In the genomic region with DNA sequence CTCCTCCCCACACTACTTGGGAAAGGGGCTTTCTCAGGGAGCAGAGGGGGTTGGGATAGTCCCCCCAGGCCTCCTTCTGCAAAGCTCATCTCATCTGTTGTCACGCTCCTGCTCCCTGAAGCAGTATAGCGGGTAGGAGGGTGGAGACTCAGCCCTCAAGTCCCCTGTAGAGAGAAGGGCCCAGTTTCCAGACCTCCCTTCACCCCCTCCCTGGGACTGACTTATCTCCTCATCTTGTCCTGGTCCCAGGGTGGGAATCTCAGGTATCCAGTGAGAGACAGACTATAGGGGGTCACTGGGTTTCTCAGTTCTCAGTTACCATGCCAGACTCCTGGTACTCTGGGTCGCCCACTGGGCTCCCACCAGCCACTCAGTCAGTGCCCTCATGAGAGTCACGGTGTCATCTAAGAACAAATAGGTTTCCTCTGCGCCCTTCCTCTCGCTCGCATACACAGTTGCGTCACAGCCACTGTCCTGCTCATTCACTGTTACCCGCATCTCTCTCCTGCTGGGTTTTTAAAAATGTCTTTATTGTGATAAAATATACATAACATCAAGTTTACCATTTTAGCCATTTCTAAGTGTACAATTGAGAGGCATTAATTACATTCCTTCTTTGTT, we compare ENCODE assay signal across 12 cellular contexts. TPM values are rescaled to one million over a fixed set of nuclear protein-coding genes. Genes with fewer than 3 reads are reported as not detected.
DNase-seq lines count a peak whose midpoint lies in the region; ATAC-seq and TF ChIP-seq lines count a peak whose summit lies in the region.
"Had no signal": no experiment of that assay in that cellular context is flagged by ENCODE, and none has a peak within 500 bp of the region (broad histone marks: within the 10 kb centered on the region; RNA-seq: fewer than 3 reads in every experiment).

No MANE protein-coding gene starts in this region.

- CTCF ChIA-PET in HEK293T (lab: Yijun Ruan, JAX) = interaction anchor here (1.5 kb wide), 1 partner anchor 30 kb away, joined by 3 read pairs; no protein-coding TSS in a partner anchor

- DNase-seq in GM23338 (ENCODE audit: low spot score) (no peak), NOMO-1 treated with DMSO at 0.1 percent for 48 hours (lab: John Stamatoyannopoulos, UW; ENCODE audit: unreplicated experiment) (peak; percentile 57), esophagus squamous epithelium (lab: John Stamatoyannopoulos, UW) (no peak), sigmoid colon (peak; percentile 83), left lobe of liver (ENCODE audit: low spot score) (no peak), HEK293T (ENCODE audit: extremely low spot score) (no peak), left colon (no peak)
- DNase-seq: adrenal gland, NCI-H1436, T1000 had no signal

- H3K27me3 ChIP-seq in GM23338 (ENCODE audit: insufficient read depth) (no peaks in the 10 kb centered on the region), esophagus squamous epithelium (peaks cover 0 to 15% (median 0%) of the 10 kb centered on the region in 4 donors), sigmoid colon (no peaks in the 10 kb centered on the region)
- H3K27me3 ChIP-seq: adrenal gland had no signal

- peak overlapping the region; percentile 40; the same call in 1 of the 2 replicates for H3K4me3 ChIP-seq in GM23338
- H3K4me3 ChIP-seq in esophagus squamous epithelium = peak overlapping the region in 1 of 4 donors; percentile 21
- peak overlapping the region; percentile 1 to 99 (median 98) for H3K4me3 ChIP-seq in sigmoid colon
- H3K4me3 ChIP-seq: adrenal gland, GM12878 had no signal

- H4K20me1 ChIP-seq in GM23338 (replicated peaks; ENCODE audit: insufficient read depth) = peaks cover 11% of the 10 kb centered on the region; the same call in 1 of the 2 replicates

- WGBS in esophagus squamous epithelium, 2 donors = 67 to 75% methylated on average over 8 to 9 of the region's 9 CpGs
- WGBS in sigmoid colon, 2 donors = 79 to 82% methylated on average over 9 of the region's 9 CpGs

- peak overlapping the region; percentile 98 for H3K4me2 ChIP-seq in GM23338

- H3K27ac ChIP-seq in GM23338 (ENCODE audit: low read depth) (no peak overlapping the region), esophagus squamous epithelium (peak overlapping the region; percentile 95 to 99 (median 98)), sigmoid colon (peak overlapping the region; percentile 100)

- TF ChIP-seq EP300 in sigmoid colon (IDR thresholded peaks at IDR 0.05) = no peak

- POLR2A ChIA-PET in HEK293T (lab: Yijun Ruan, JAX) = interaction anchor here (0.9 to 1.0 kb wide), 2 partner anchors 21 to 24 kb away, joined by 3 to 5 read pairs; a partner anchor contains a TSS

- intact Hi-C loops in esophagus squamous epithelium (cut with DNase I) = no loop called here
- intact Hi-C loops in sigmoid colon (cut with DNase I) = no loop called here
- intact Hi-C loops in left colon (cut with DNase I, micrococcal nuclease) = no loop called here

- H3K4me1 Mint-ChIP-seq in GM23338 = peaks cover 65% of the 10 kb centered on the region

- H3K9me3 ChIP-seq in esophagus squamous epithelium = no peaks in the 10 kb centered on the region
- H3K9me3 ChIP-seq in sigmoid colon = no peaks in the 10 kb centered on the region
- H3K9me3 ChIP-seq: adrenal gland had no signal

- H3K79me2 ChIP-seq in GM23338 (replicated peaks; ENCODE audit: insufficient read depth) = peaks cover 68% of the 10 kb centered on the region

- TF ChIP-seq CTCF in GM23338 (conservative IDR thresholded peaks at IDR 0.05; ENCODE audit: low read depth in 2 of 2) = no peak
- no peak for TF ChIP-seq CTCF in esophagus squamous epithelium (IDR thresholded peaks at IDR 0.05)
- no peak for TF ChIP-seq CTCF in sigmoid colon (IDR thresholded peaks at IDR 0.05)

- H3K9me2 ChIP-seq in GM23338 (ENCODE audit: insufficient read depth) = no peaks in the 10 kb centered on the region

- H3K9me3 Mint-ChIP-seq in GM23338 = no peaks in the 10 kb centered on the region

- TF ChIP-seq POLR2A in esophagus squamous epithelium (IDR thresholded peaks at IDR 0.05) = no peak
- TF ChIP-seq POLR2A in sigmoid colon (IDR thresholded peaks at IDR 0.05) = peak in 1 of 2 donors; percentile 10

- H3K36me3 ChIP-seq in GM23338 (ENCODE audit: insufficient read depth) = no peaks in the 10 kb centered on the region
- peaks cover 0 to 4% (median 0%) of the 10 kb centered on the region in 3 donors for H3K36me3 ChIP-seq in esophagus squamous epithelium
- no peaks in the 10 kb centered on the region for H3K36me3 ChIP-seq in sigmoid colon
- H3K36me3 ChIP-seq: adrenal gland had no signal

- no peak overlapping the region for H2AFZ ChIP-seq in GM23338

- H3K27me3 Mint-ChIP-seq in GM23338 (ENCODE audit: insufficient read depth, low read depth, poor library complexity) = peaks cover 40% of the 10 kb centered on the region

- peak overlapping the region; percentile 36 for H3K4me3 Mint-ChIP-seq in GM23338

- H3K27ac Mint-ChIP-seq in GM23338 = 0 out of 2 replicates have a peak overlapping the region, but pooled peaks have one; percentile 48

- ATAC-seq in GM23338 (no peak), left lobe of liver (no peak), GM19351 (IDR thresholded peaks at IDR 0.05; ENCODE audit: unreplicated experiment) (no peak), left colon (no peak)
- ATAC-seq: GM12878 had no signal

- H3F3A ChIP-seq in GM23338 (replicated peaks; ENCODE audit: low read depth) = peaks cover 17% of the 10 kb centered on the region; the same call in 1 of the 2 replicates

- H3K4me1 ChIP-seq in GM23338 (ENCODE audit: insufficient read depth) (peaks cover 81% of the 10 kb centered on the region), esophagus squamous epithelium (peaks cover 65 to 89% (median 65%) of the 10 kb centered on the region in 3 donors), sigmoid colon (peaks cover 0 to 88% (median 78%) of the 10 kb centered on the region in 4 donors)

- no peaks in the 10 kb centered on the region; the same call in 2 of the 3 replicates for H3K36me3 Mint-ChIP-seq in GM23338 (ENCODE audit: low read depth)

TF ChIP-seq in GM23338, 12 proteins besides CTCF, POLR2A, EP300 and RAD21 (continues in another document):
- TF ChIP-seq EZH2phosphoT487 (IDR thresholded peaks at IDR 0.05; ENCODE audit: unreplicated experiment) = no peak

TF ChIP-seq in HEK293T, 16 proteins besides CTCF, POLR2A, EP300 and RAD21:
- no peak for TF ChIP-seq ARNT (IDR thresholded peaks at IDR 0.05)
- TF ChIP-seq TARDBP (IDR thresholded peaks at IDR 0.05) = no peak
- TF ChIP-seq BHLHE40 (IDR thresholded peaks at IDR 0.05; ENCODE audit: borderline replicate concordance) = no peak
- no peak for TF ChIP-seq NFRKB (IDR thresholded peaks at IDR 0.05)
- TF ChIP-seq ELF4 (IDR thresholded peaks at IDR 0.05) = no peak
- TF ChIP-seq LEF1 (IDR thresholded peaks at IDR 0.05; ENCODE audit: borderline replicate concordance) = no peak
- TF ChIP-seq FOXM1 (IDR thresholded peaks at IDR 0.05; ENCODE audit: borderline replicate concordance) = no peak
- no peak for TF ChIP-seq SP1 (IDR thresholded peaks at IDR 0.05)
- TF ChIP-seq HDGF (IDR thresholded peaks at IDR 0.05; ENCODE audit: borderline replicate concordance) = no peak
- TF ChIP-seq CTBP1 (IDR thresholded peaks at IDR 0.05; ENCODE audit: borderline replicate concordance) = no peak
- TF ChIP-seq FOXA1 (IDR thresholded peaks at IDR 0.05) = no peak

RNA-seq across cellular contexts. Expression of a gene that starts 4.1 kb away (rescaled TPM):
- 26.5 and 26.7 TPM in 2 replicates for total RNA-seq in GM23338 (2014; rRNA removed; shearing (Covaris generic))
- polyA plus RNA-seq in GM23338 (2016; fragmentation: Nextera tagmentation; extraction: Ambion mirVana) = 15.0 and 15.6 TPM in 2 replicates
- total RNA-seq in esophagus squamous epithelium = 10 to 100 TPM; 13.7 to 33.5 (median 29.3) TPM
- 10 to 100 TPM; 50.4 to 95.8 (median 74.8) TPM for total RNA-seq in sigmoid colon
- 10 to 100 TPM; 14.4 to 25.2 (median 14.6) TPM for polyA plus RNA-seq in sigmoid colon
- 6.3 TPM for total RNA-seq in left lobe of liver
- 10 to 100 TPM; 25.5 to 32.1 TPM for total RNA-seq in left colon

RNA-seq across cellular contexts. Expression of a gene that starts 19.9 kb away (rescaled TPM):
- 1.3 and 3.0 TPM in 2 replicates for total RNA-seq in GM23338 (2014; rRNA removed; shearing (Covaris generic))
- polyA plus RNA-seq in GM23338 (2016; fragmentation: Nextera tagmentation; extraction: Ambion mirVana) (3.8 and 7.1 TPM in 2 replicates), sigmoid colon (not detected)
- total RNA-seq in esophagus squamous epithelium (not detected), sigmoid colon (not detected), left lobe of liver (not detected), left colon (not detected)
- total RNA-seq: adrenal gland, GM12878 had no signal
- polyA plus RNA-seq: GM12878 had no signal

RNA-seq across cellular contexts. Expression of a gene that starts 24.6 kb away (rescaled TPM):
- total RNA-seq in GM23338 (2014; rRNA removed; shearing (Covaris generic)) = 1,297 and 1,329 TPM in 2 replicates
- polyA plus RNA-seq in GM23338 (2016; fragmentation: Nextera tagmentation; extraction: Ambion mirVana) = 686 and 730 TPM in 2 replicates
- 1,000 to 10,000 TPM; 1,152 to 2,101 (median 1,461) TPM for total RNA-seq in esophagus squamous epithelium
- 1,000 to 10,000 TPM; 1,381 to 2,837 (median 2,184) TPM for total RNA-seq in sigmoid colon
- 1,000 to 10,000 TPM; 1,931 to 3,217 (median 2,051) TPM for polyA plus RNA-seq in sigmoid colon
- 411 TPM for total RNA-seq in left lobe of liver
- total RNA-seq in left colon = 100 to 1,000 TPM; 901 to 914 TPM

RNA-seq across cellular contexts. Expression of a gene that starts 40.6 kb away (rescaled TPM):
- 18.5 and 25.5 TPM in 2 replicates for total RNA-seq in GM23338 (2014; rRNA removed; shearing (Covaris generic))
- 5.4 and 6.5 TPM in 2 replicates for polyA plus RNA-seq in GM23338 (2016; fragmentation: Nextera tagmentation; extraction: Ambion mirVana)
- total RNA-seq in esophagus squamous epithelium = 10 to 100 TPM in 1 of 4 donors, 1 to 10 TPM in 3; 6.9 to 15.5 (median 8.0) TPM
- total RNA-seq in sigmoid colon = 1 to 10 TPM; 3.3 to 3.9 (median 3.7) TPM
- 1 to 10 TPM; 2.4 to 5.2 (median 3.2) TPM for polyA plus RNA-seq in sigmoid colon
- total RNA-seq in left lobe of liver = 1.1 TPM
- total RNA-seq in left colon = 1 to 10 TPM; 3.8 to 4.9 TPM

Comparison
In these comparisons a context has a peak if more than half of its experiments do, and no peak if none do; other contexts are left out.
1. DNase-seq: peak in NOMO-1 treated with DMSO at 0.1 percent for 48 hours (single experiment) and sigmoid colon (single experiment); none in GM23338 (single experiment), esophagus squamous epithelium (single experiment), left lobe of liver (single experiment), HEK293T (single experiment) and left colon (0 of 2).